ENCODE assay signal across 36 cellular contexts in genomic region chr3:8760506-8760905, GRCh38. TPM values are rescaled to one million over a fixed set of nuclear protein-coding genes. Genes with fewer than 3 reads are reported as not detected.
"Had no signal": no experiment of that assay in that cellular context is flagged by ENCODE, and none has a peak within 500 bp of the region (broad histone marks: within the 10 kb centered on the region; RNA-seq: fewer than 3 reads in every experiment).

No MANE protein-coding gene starts in this region.

- H3K36me3 ChIP-seq: ascending aorta, SJCRH30, WERI-Rb-1 had no signal

- H3K9me3 ChIP-seq: ascending aorta, SJCRH30 had no signal

- H3K27me3 Mint-ChIP-seq: activated naive CD8-positive, alpha-beta T cell treated with anti-CD3 and anti-CD28 coated beads for 36 hours had no signal

- H3K36me3 Mint-ChIP-seq: activated naive CD8-positive, alpha-beta T cell treated with anti-CD3 and anti-CD28 coated beads for 36 hours; brain had no signal

- H3K4me3 ChIP-seq: ascending aorta, SJCRH30, SK-N-MC had no signal

- H3K9me3 Mint-ChIP-seq: activated CD4-positive, alpha-beta T cell treated with anti-CD3 and anti-CD28 coated beads, Interleukin-2, amount 10 ng/mL, durations not matched to agents 24 days and 14 days; activated CD8-positive, alpha-beta T cell treated with anti-CD3 and anti-CD28 coated beads for 36 hours; activated naive CD8-positive, alpha-beta T cell treated with anti-CD3 and anti-CD28 coated beads for 36 hours; activated T-cell treated with anti-CD3 and anti-CD28 coated beads, Interleukin-2, amount 50 U/mL, for 72 hours; activated T-helper 17 cell treated with anti-CD3 and anti-CD28 coated beads, Interleukin-2, amount 50 U/mL, for 72 hours; brain had no signal

- H3K4me3 Mint-ChIP-seq: activated CD4-positive, alpha-beta T cell treated with anti-CD3 and anti-CD28 coated beads, Interleukin-2, amount 10 ng/mL, durations not matched to agents 24 days and 14 days; activated CD8-positive, alpha-beta T cell treated with anti-CD3 and anti-CD28 coated beads for 36 hours; activated naive CD8-positive, alpha-beta T cell treated with anti-CD3 and anti-CD28 coated beads for 36 hours; activated T-cell treated with anti-CD3 and anti-CD28 coated beads, Interleukin-2, amount 50 U/mL, for 72 hours; activated T-helper 17 cell treated with anti-CD3 and anti-CD28 coated beads, Interleukin-2, amount 50 U/mL, for 72 hours; brain had no signal

- H3K27ac ChIP-seq: ascending aorta, SJCRH30, SK-N-MC, WERI-Rb-1 had no signal

- ATAC-seq: activated CD8-positive, alpha-beta T cell treated with anti-CD3 and anti-CD28 coated beads for 36 hours; activated T-cell treated with anti-CD3 and anti-CD28 coated beads, Interleukin-2, amount 50 U/mL, for 72 hours; activated T-helper 17 cell treated with anti-CD3 and anti-CD28 coated beads, Interleukin-2, amount 50 U/mL, for 72 hours; Panc1 had no signal

- H3K27me3 ChIP-seq: ascending aorta, SJCRH30 had no signal

- DNase-seq: activated CD4-positive, alpha-beta T cell treated with anti-CD3 and anti-CD28 coated beads, Interleukin-2, amount 10 ng/mL, durations not matched to agents 24 days and 14 days; activated CD4-positive, alpha-beta T cell treated with anti-CD3 and anti-CD28 coated beads, Interleukin-2, amount 50 U/mL, for 4 hours; activated CD4-positive, CD25-positive, alpha-beta regulatory T cell; activated CD8-positive, alpha-beta T cell treated with anti-CD3 and anti-CD28 coated beads for 36 hours; activated effector memory CD4-positive, alpha-beta T cell treated with anti-CD3 and anti-CD28 coated beads, Interleukin-2, amount 50 U/mL, for 16 hours; activated naive CD4-positive, alpha-beta T cell; activated naive CD4-positive, alpha-beta T cell treated with anti-CD3 and anti-CD28 coated beads, Interleukin-2, amount 50 U/mL, for 16 hours; activated naive CD8-positive, alpha-beta T cell treated with anti-CD3 and anti-CD28 coated beads for 36 hours; activated T-cell treated with anti-CD3 and anti-CD28 coated beads, Interleukin-2, amount 50 U/mL, for 1 hour; activated T-cell treated with anti-CD3 and anti-CD28 coated beads, Interleukin-2, amount 50 U/mL, for 72 hours; amniotic stem cell; Karpas-422; NCI-H1105 treated with DMSO at 0.1 percent for 48 hours; NCI-H1436; NCI-H1694; NCI-H1930; NCI-H2081 treated with DMSO at 0.1 percent for 48 hours; NCI-H226; NCI-H446 treated with DMSO at 0.1 percent for 48 hours; NCI-H524; NCI-H69; SHP77; SJCRH30; T1000; WERI-Rb-1 had no signal

- H3K4me1 ChIP-seq: ascending aorta had no signal

- H3K4me1 Mint-ChIP-seq: activated CD4-positive, alpha-beta T cell treated with anti-CD3 and anti-CD28 coated beads, Interleukin-2, amount 10 ng/mL, durations not matched to agents 24 days and 14 days; activated naive CD8-positive, alpha-beta T cell treated with anti-CD3 and anti-CD28 coated beads for 36 hours; activated T-helper 17 cell treated with anti-CD3 and anti-CD28 coated beads, Interleukin-2, amount 50 U/mL, for 72 hours had no signal

- H3K27ac Mint-ChIP-seq: activated CD4-positive, alpha-beta T cell treated with anti-CD3 and anti-CD28 coated beads, Interleukin-2, amount 10 ng/mL, durations not matched to agents 24 days and 14 days; activated CD8-positive, alpha-beta T cell treated with anti-CD3 and anti-CD28 coated beads for 36 hours; activated naive CD8-positive, alpha-beta T cell treated with anti-CD3 and anti-CD28 coated beads for 36 hours; activated T-cell treated with anti-CD3 and anti-CD28 coated beads, Interleukin-2, amount 50 U/mL, for 72 hours; activated T-helper 17 cell treated with anti-CD3 and anti-CD28 coated beads, Interleukin-2, amount 50 U/mL, for 72 hours had no signal

RNA-seq across cellular contexts. Expression of gene CAV3, which starts 26.9 kb away (rescaled TPM):
- total RNA-seq: activated CD4-positive, alpha-beta T cell treated with anti-CD3 and anti-CD28 coated beads, Interleukin-2, amount 10 ng/mL, durations not matched to agents 24 days and 14 days; activated CD8-positive, alpha-beta memory T cell treated with anti-CD3 and anti-CD28 coated beads for 36 hours; activated CD8-positive, alpha-beta T cell treated with anti-CD3 and anti-CD28 coated beads for 36 hours; activated naive CD8-positive, alpha-beta T cell treated with anti-CD3 and anti-CD28 coated beads for 36 hours; activated T-cell treated with anti-CD3 and anti-CD28 coated beads, Interleukin-2, amount 50 U/mL, for 72 hours; activated T-helper 17 cell treated with anti-CD3 and anti-CD28 coated beads, Interleukin-2, amount 50 U/mL, for 72 hours; ascending aorta; bronchial epithelial cell; MCF 10A; RPMI7951; T-helper 1 cell treated with Interleukin-12 subunit alpha and Interleukin-12 subunit beta and Interleukin-4 antibody, amounts not matched to agents 30 ng/mL and 1 ng/mL, for 36 hours; T-helper 2 cell treated with Interferon-gamma antibody and Interleukin-4, amounts not matched to agents 100 ng/mL and 5 ng/mL, for 36 hours had no signal
